Comparison of ENCODE assay signal across 24 cellular contexts in genomic region chr2:152706477-152707020, GRCh38. TPM values are rescaled to one million over a fixed set of nuclear protein-coding genes. Genes with fewer than 3 reads are reported as not detected.
DNase-seq lines count a peak whose midpoint lies in the region; ATAC-seq, FAIRE-seq and TF ChIP-seq lines count a peak whose summit lies in the region.
"Had no signal": no experiment of that assay in that cellular context is flagged by ENCODE, and none has a peak within 500 bp of the region (broad histone marks: within the 10 kb centered on the region; RNA-seq: fewer than 3 reads in every experiment).

No MANE protein-coding gene starts in this region.

- no peak overlapping the region for H3K4ac ChIP-seq in IMR-90 (ENCODE audit: low read depth, low read length)

- H3K36me3 ChIP-seq in IMR-90 (ENCODE audit: control insufficient read depth, insufficient read depth, low read length): peaks cover 15% of the 10 kb centered on the region
- H3K36me3 ChIP-seq in K562 (ENCODE audit: control insufficient read depth, insufficient read depth, low read length): peaks cover 99% of the 10 kb centered on the region
- H3K36me3 ChIP-seq in prostate gland: no peaks in the 10 kb centered on the region
- peaks cover 35 to 54% of the 10 kb centered on the region in 2 experiments for H3K36me3 ChIP-seq in SK-N-SH (replicated peaks in 1 of 2; ENCODE audit: control insufficient read depth in 1 of 2, insufficient read depth in 2 of 2, low read length in 1 of 2)
- H3K36me3 ChIP-seq: BE2C had no signal

- peaks cover 100% of the 10 kb centered on the region for H3K79me2 ChIP-seq in K562 (ENCODE audit: control insufficient read depth, insufficient read depth, low read length)
- peaks cover 100% of the 10 kb centered on the region for H3K79me2 ChIP-seq in SK-N-SH (ENCODE audit: insufficient read depth)

- no peak overlapping the region for H3K14ac ChIP-seq in IMR-90 (replicated peaks; ENCODE audit: low read depth, low read length)

- no peak overlapping the region for H2AK9ac ChIP-seq in IMR-90 (replicated peaks; ENCODE audit: low read depth, low read length, poor library complexity)

- H3K9me3 ChIP-seq in A549 (no peaks in the 10 kb centered on the region), IMR-90 (ENCODE audit: control insufficient read depth, insufficient read depth, low read length) (peaks cover 4% of the 10 kb centered on the region), K562 (replicated peaks; ENCODE audit: control insufficient read depth, insufficient read depth, low read depth, low read length) (no peaks in the 10 kb centered on the region; the same call in 1 of the 2 replicates), prostate gland (no peaks in the 10 kb centered on the region), SK-N-SH (no peaks in the 10 kb centered on the region)
- H3K9me3 ChIP-seq: BE2C had no signal

- H3K56ac ChIP-seq in IMR-90 (ENCODE audit: extremely low read depth, insufficient read depth, low read length): no peak overlapping the region

- no peaks in the 10 kb centered on the region for H3K9me2 ChIP-seq in SK-N-SH

- peaks cover 8% of the 10 kb centered on the region for H3F3A ChIP-seq in SK-N-SH (replicated peaks; ENCODE audit: insufficient read depth)

- WGBS in A549 (ENCODE audit: missing lambda C conversion rate): 93% methylated on average over 4 of the region's 4 CpGs
- no CpG with 5 or more reads among the region's 4 CpGs for WGBS in IMR-90 (ENCODE audit: extremely low coverage in 2 of 2, insufficient read length in 1 of 2), 2 experiments
- 92% methylated on average over 4 of the region's 4 CpGs for WGBS in K562 (ENCODE audit: insufficient coverage, low coverage, missing lambda C conversion rate)
- 43% methylated on average over 4 of the region's 4 CpGs for WGBS in prostate gland
- 98% methylated on average over 4 of the region's 4 CpGs for WGBS in SK-N-SH (ENCODE audit: low lambda C conversion rate)

- H2AFZ ChIP-seq in IMR-90 (replicated peaks; ENCODE audit: low read length, poor library complexity) (no peak overlapping the region), K562 (ENCODE audit: low read depth, low read length) (no peak overlapping the region), SK-N-SH (ENCODE audit: low read depth) (no peak overlapping the region)
- H2AFZ ChIP-seq: GM23248 had no signal

- no peak overlapping the region for H2BK15ac ChIP-seq in IMR-90 (ENCODE audit: low read depth, low read length)

- H3K18ac ChIP-seq in IMR-90 (ENCODE audit: low read depth, low read length): no peak overlapping the region

- no peak overlapping the region for H3K23ac ChIP-seq in IMR-90 (ENCODE audit: low read depth, low read length)

- POLR2A ChIA-PET in A549 (lab: Yijun Ruan, JAX) (no interaction called here), IMR-90 (lab: Charles Lee; ENCODE audit: unreplicated experiment) (no interaction called here), K562 (lab: Yijun Ruan, JAX) (interaction anchor here (0.8 to 1.4 kb wide), 4 partner anchors 8 to 11 kb away, joined by 3 to 4 read pairs (median 3); partner anchors contain the start of gene PRPF40A), SK-N-SH (lab: Yijun Ruan, JAX) (no interaction called here)

- H2BK5ac ChIP-seq in IMR-90 (ENCODE audit: low read depth, low read length, poor library complexity, severe bottlenecking): no peak overlapping the region

- CTCF ChIA-PET in A549 (lab: Yijun Ruan, JAX): interaction anchor here (1.7 to 2.5 kb wide), 2 partner anchors 10 to 681 kb away, joined by 3 to 14 read pairs; partner anchors contain the start of gene PRPF40A
- CTCF ChIA-PET in IMR-90 (lab: Yijun Ruan, JAX): no interaction called here
- CTCF ChIA-PET in K562 (lab: Yijun Ruan, JAX; ENCODE audit: low intra/inter-chr PET ratio): interaction anchor here (1.1 kb wide), 1 partner anchor 10 kb away, joined by 3 read pairs; no protein-coding TSS in a partner anchor
- CTCF ChIA-PET in SK-N-SH (lab: Yijun Ruan, JAX): no interaction called here

- dilution Hi-C loops in IMR-90 (cut with HindIII; ENCODE audit: low sequenced_read_pairs, unreplicated experiment): no loop called here

- no peak overlapping the region for H3K27ac ChIP-seq in A549
- no peak overlapping the region for H3K27ac ChIP-seq in IMR-90 (ENCODE audit: insufficient read depth, low read length)
- H3K27ac ChIP-seq in K562 (ENCODE audit: extremely low read depth, low read depth, low read length): no peak overlapping the region
- H3K27ac ChIP-seq in prostate gland: no peak overlapping the region
- H3K27ac ChIP-seq in SK-N-SH (ENCODE audit: low read depth in 2 of 2, low read length in 1 of 2): no peak overlapping the region
- H3K27ac ChIP-seq: GM23248, HL-60 had no signal

- peaks cover 36 to 74% of the 10 kb centered on the region in 2 experiments for H3K79me1 ChIP-seq in IMR-90 (ENCODE audit: low read depth in 1 of 2, low read length in 2 of 2)

- H4K20me1 ChIP-seq in IMR-90 (ENCODE audit: insufficient read depth, low read length): peaks cover 71% of the 10 kb centered on the region
- no peaks in the 10 kb centered on the region for H4K20me1 ChIP-seq in K562 (replicated peaks; ENCODE audit: control insufficient read depth, insufficient read depth, low read length)
- H4K20me1 ChIP-seq in SK-N-SH (ENCODE audit: insufficient read depth): peaks cover 62% of the 10 kb centered on the region

- H2BK120ac ChIP-seq in IMR-90 (ENCODE audit: low read depth, low read length): no peak overlapping the region

- H4K5ac ChIP-seq in IMR-90 (ENCODE audit: low read depth, low read length): no peak overlapping the region

- no peak for TF ChIP-seq CTCF in A549 (IDR thresholded peaks at IDR 0.05)
- TF ChIP-seq CTCF in IMR-90 (conservative IDR thresholded peaks at IDR 0.05; ENCODE audit: low read depth, low read length): no peak
- no peak for TF ChIP-seq CTCF in K562 (IDR thresholded peaks at IDR 0.05 in 2 of 3, conservative IDR thresholded peaks at IDR 0.05 in 1 of 3; ENCODE audit: insufficient read depth in 2 of 3, low read depth in 1 of 3, low read length in 3 of 3)
- no peak for TF ChIP-seq CTCF in prostate gland (IDR thresholded peaks at IDR 0.05)
- TF ChIP-seq CTCF in SK-N-SH (IDR thresholded peaks at IDR 0.05): no peak

- H3K4me3 ChIP-seq in A549 (no peak overlapping the region), IMR-90 (ENCODE audit: insufficient read depth, low read depth, low read length) (no peak overlapping the region), K562 (no peak overlapping the region), prostate gland (no peak overlapping the region), SK-N-SH (ENCODE audit: low read depth in 2 of 2, low read length in 1 of 2) (no peak overlapping the region)
- H3K4me3 ChIP-seq: GM12878, GM23248 had no signal

- H3K4me2 ChIP-seq in A549 (no peak overlapping the region), IMR-90 (ENCODE audit: low read depth, low read length) (no peak overlapping the region), K562 (ENCODE audit: insufficient read depth, low read length) (no peak overlapping the region), SK-N-SH (no peak overlapping the region)

- H3K4me1 ChIP-seq in A549: no peaks in the 10 kb centered on the region
- H3K4me1 ChIP-seq in IMR-90 (ENCODE audit: control insufficient read depth, insufficient read depth, low read length): 0 out of 2 replicates have a peak, but pooled peaks cover under 1% of the 10 kb centered on the region
- H3K4me1 ChIP-seq in K562 (replicated peaks in 1 of 2; ENCODE audit: control insufficient read depth in 2 of 2, insufficient read depth in 2 of 2, low read length in 2 of 2): no peaks in the 10 kb centered on the region
- H3K4me1 ChIP-seq in prostate gland (replicated peaks): no peaks in the 10 kb centered on the region
- no peaks in the 10 kb centered on the region for H3K4me1 ChIP-seq in SK-N-SH (ENCODE audit: control insufficient read depth in 1 of 2, insufficient read depth in 2 of 2, low read depth in 1 of 2, low read length in 1 of 2)
- H3K4me1 ChIP-seq: BE2C had no signal

- FAIRE-seq in A549 (lab: Jason Lieb, UNC): no peak
- FAIRE-seq in K562 (lab: Jason Lieb, UNC): no peak
- FAIRE-seq: GM12878, GM19239 had no signal

- H3K9me1 ChIP-seq in IMR-90 (ENCODE audit: insufficient read depth, low read length): 0 out of 2 replicates have a peak, but pooled peaks cover 2% of the 10 kb centered on the region
- no peaks in the 10 kb centered on the region for H3K9me1 ChIP-seq in K562 (ENCODE audit: control insufficient read depth, insufficient read depth, low read length)

- TF ChIP-seq EP300 in A549 (IDR thresholded peaks at IDR 0.05) (no peak), K562 (IDR thresholded peaks at IDR 0.05; ENCODE audit: low read length) (no peak), SK-N-SH (IDR thresholded peaks at IDR 0.05; ENCODE audit: borderline replicate concordance in 1 of 2, low read depth in 1 of 2, low read length in 1 of 2) (no peak)

- intact Hi-C loops in IMR-90 (cut with micrococcal nuclease) (no loop called here), K562 (cut with micrococcal nuclease) (no loop called here), prostate gland (cut with DNase I) (no loop called here)

- no peak overlapping the region for H2BK20ac ChIP-seq in IMR-90 (ENCODE audit: low read depth, low read length)

- TF ChIP-seq POLR2A in A549 (IDR thresholded peaks at IDR 0.05; ENCODE audit: low read length) (no peak), IMR-90 (IDR thresholded peaks at IDR 0.05; ENCODE audit: low read depth, low read length) (no peak), K562 (conservative IDR thresholded peaks at IDR 0.05) (no peak), prostate gland (IDR thresholded peaks at IDR 0.05) (no peak)

- H4K8ac ChIP-seq in IMR-90 (ENCODE audit: low read depth in 2 of 2, low read length in 2 of 2): no peak overlapping the region

- H3K27me3 ChIP-seq in IMR-90 (ENCODE audit: control insufficient read depth, insufficient read depth, low read length): no peaks in the 10 kb centered on the region
- no peaks in the 10 kb centered on the region for H3K27me3 ChIP-seq in K562 (ENCODE audit: control insufficient read depth in 2 of 2, insufficient read depth in 2 of 2, low read length in 2 of 2)
- no peaks in the 10 kb centered on the region for H3K27me3 ChIP-seq in prostate gland (replicated peaks; ENCODE audit: insufficient read depth)
- no peaks in the 10 kb centered on the region for H3K27me3 ChIP-seq in SK-N-SH (ENCODE audit: insufficient read depth)
- H3K27me3 ChIP-seq: BE2C had no signal

- DNase-seq in A549 (ENCODE audit: low read depth in 1 of 2, low spot score in 1 of 2) (no peak), IMR-90 (no peak), K562 (ENCODE audit: extremely low read depth in 1 of 4, low spot score in 3 of 4) (no peak), prostate gland (ENCODE audit: low spot score) (peak; percentile 28), hypothalamus (lab: John Stamatoyannopoulos, UW) (no peak), SK-N-SH (no peak), kidney tubule cell (ENCODE audit: low spot score) (no peak)
- DNase-seq: ACHN; BE2C; C1 segment of cervical spinal cord; CD4-positive, CD25-positive, alpha-beta regulatory T cell; CD8-positive, alpha-beta memory T cell; COR-L47; DMS 273 treated with DMSO at 0.1 percent for 48 hours; DMS53; DND-41; EL; GM23248; H7; HFFc6 had no signal

- ATAC-seq in A549: no peak
- no peak for ATAC-seq in IMR-90 (ENCODE audit: low read depth)
- no peak for ATAC-seq in K562
- ATAC-seq: GM12878, HCT116 had no signal

- BruUV-seq in IMR-90 (replicated peaks; lab: Mats Ljungman, UMichigan) (no TSS peak), K562 (replicated peaks; lab: Mats Ljungman, UMichigan) (no TSS peak)

- H3K9ac ChIP-seq in IMR-90 (ENCODE audit: low read depth, low read length) (no peak overlapping the region), K562 (ENCODE audit: insufficient read depth in 1 of 2, low read depth in 2 of 2, low read length in 2 of 2) (no peak overlapping the region), SK-N-SH (no peak overlapping the region)
- H3K9ac ChIP-seq: GM23248 had no signal

- H2AK5ac ChIP-seq in IMR-90 (ENCODE audit: low read depth, low read length): no peak overlapping the region

- no peak overlapping the region for H4K91ac ChIP-seq in IMR-90 (ENCODE audit: insufficient read depth, low read depth, low read length)

- in situ Hi-C loops in IMR-90 (cut with MboI; ENCODE audit: low sequenced_read_pairs): no loop called here
- in situ Hi-C loops in K562 (cut with MboI): no loop called here

- TF ChIP-seq RAD21 in A549 (conservative IDR thresholded peaks at IDR 0.05 in 1 of 2, IDR thresholded peaks at IDR 0.05 in 1 of 2): no peak
- TF ChIP-seq RAD21 in IMR-90 (IDR thresholded peaks at IDR 0.05; ENCODE audit: low read length): no peak
- no peak for TF ChIP-seq RAD21 in K562 (CRISPR knock-in tag; conservative IDR thresholded peaks at IDR 0.05 in 1 of 2, IDR thresholded peaks at IDR 0.05 in 1 of 2)
- TF ChIP-seq RAD21 in SK-N-SH (IDR thresholded peaks at IDR 0.05; ENCODE audit: low read length): no peak

RNA-seq across cellular contexts. Expression of gene PRPF40A, which starts 10.7 kb away (rescaled TPM):
- polyA plus RNA-seq in A549 (2011; rRNA removed) (184 and 186 TPM in 2 replicates), A549 (2017; fragmentation: RNase III; extraction: RNeasy Plus Mini Kit Qiagen cat#74134 plus additional on column Dnase treatment) (75.1 to 80.4 TPM (median 77.0 TPM) in 3 replicates), IMR-90 (2012; rRNA removed) (49.1 and 58.7 TPM in 2 replicates), K562 (2011; rRNA removed) (253 and 264 TPM in 2 replicates), K562 (2014; fragmentation: Illumina TruSeq; extraction: Trizol) (165 and 245 TPM in 2 replicates), K562 (2014; fragmentation: Nextera tagmentation; extraction: Ambion mirVana) (100 to 1,000 TPM; 168 to 190 TPM), K562 (2014; rRNA removed) (220 and 276 TPM in 2 replicates), SK-N-SH (2012; rRNA removed) (49.5 and 55.8 TPM in 2 replicates)
- polyA plus RNA-seq in A549 (2012; cell fraction: cytosol; rRNA removed): 73.6 and 74.5 TPM in 2 replicates
- polyA plus RNA-seq in A549 (2012; cell fraction: nucleus; rRNA removed): 77.2 and 139 TPM in 2 replicates
- 424 and 529 TPM in 2 replicates for polyA minus RNA-seq in A549 (2011; rRNA and poly(A)+ RNA removed)
- total RNA-seq in IMR-90 (2012; rRNA removed) (150 and 168 TPM in 2 replicates), K562 (2014; rRNA removed) (209 and 304 TPM in 2 replicates), K562 (2014; rRNA removed; fragmentation: Illumina TruSeq; extraction: Trizol) (266 and 313 TPM in 2 replicates), K562 (2015; rRNA removed; fragmentation: Illumina TruSeq; extraction: Trizol) (254 and 279 TPM in 2 replicates), K562 (2021) (226 and 243 TPM in 2 replicates), prostate gland (10 to 100 TPM; 82.6 to 97.9 TPM)
- 21.3 and 26.3 TPM in 2 replicates for polyA plus RNA-seq in IMR-90 (2012; cell fraction: cytosol; rRNA removed)
- 46.3 and 80.3 TPM in 2 replicates for polyA plus RNA-seq in IMR-90 (2012; cell fraction: nucleus; rRNA removed; ENCODE audit: low replicate concordance)
- total RNA-seq in K562 (2011; cell fraction: chromatin; rRNA removed; ENCODE audit: low replicate concordance): 282 and 367 TPM in 2 replicates
- 174 and 192 TPM in 2 replicates for total RNA-seq in K562 (2011; cell fraction: nucleolus; rRNA removed)
- total RNA-seq in K562 (2011; cell fraction: nucleoplasm; rRNA removed): 193 and 254 TPM in 2 replicates
- polyA plus RNA-seq in K562 (2011; cell fraction: cytosol; rRNA removed): 129 and 140 TPM in 2 replicates
- 330 and 356 TPM in 2 replicates for polyA plus RNA-seq in K562 (2011; cell fraction: nucleus; rRNA removed)
- 99.7 and 137 TPM in 2 replicates for polyA plus RNA-seq in K562 (2012)
- 497 and 561 TPM in 2 replicates for polyA minus RNA-seq in K562 (2011; rRNA and poly(A)+ RNA removed)
- 124 and 173 TPM in 2 replicates for polyA minus RNA-seq in K562 (2011; cell fraction: cytosol; rRNA and poly(A)+ RNA removed)
- 304 and 434 TPM in 2 replicates for polyA minus RNA-seq in K562 (2011; cell fraction: nucleus; rRNA and poly(A)+ RNA removed)
- 46.8 and 53.2 TPM in 2 replicates for polyA plus RNA-seq in SK-N-SH (2012; cell fraction: cytosol; rRNA removed)
- polyA plus RNA-seq in SK-N-SH (2012; cell fraction: nucleus; rRNA removed): 109 and 128 TPM in 2 replicates

RNA-seq across cellular contexts. Expression of gene ARL6IP6, which starts 11.9 kb away (rescaled TPM):
- 51.0 and 72.7 TPM in 2 replicates for polyA plus RNA-seq in A549 (2011; rRNA removed)
- polyA plus RNA-seq in A549 (2012; cell fraction: cytosol; rRNA removed): 20.3 and 22.1 TPM in 2 replicates
- 14.9 and 29.3 TPM in 2 replicates for polyA plus RNA-seq in A549 (2012; cell fraction: nucleus; rRNA removed)
- polyA plus RNA-seq in A549 (2017; fragmentation: RNase III; extraction: RNeasy Plus Mini Kit Qiagen cat#74134 plus additional on column Dnase treatment): 23.6 to 28.1 TPM (median 25.8 TPM) in 3 replicates
- 11.7 and 12.8 TPM in 2 replicates for polyA minus RNA-seq in A549 (2011; rRNA and poly(A)+ RNA removed)
- 4.1 and 11.7 TPM in 2 replicates for total RNA-seq in IMR-90 (2012; rRNA removed)
- 11.2 and 14.7 TPM in 2 replicates for polyA plus RNA-seq in IMR-90 (2012; rRNA removed)
- polyA plus RNA-seq in IMR-90 (2012; cell fraction: cytosol; rRNA removed): 7.7 and 9.5 TPM in 2 replicates
- 9.3 and 19.8 TPM in 2 replicates for polyA plus RNA-seq in IMR-90 (2012; cell fraction: nucleus; rRNA removed; ENCODE audit: low replicate concordance)
- total RNA-seq in K562 (2011; cell fraction: chromatin; rRNA removed; ENCODE audit: low replicate concordance): 37.7 and 85.6 TPM in 2 replicates
- total RNA-seq in K562 (2011; cell fraction: nucleolus; rRNA removed): 35.0 and 38.3 TPM in 2 replicates
- total RNA-seq in K562 (2011; cell fraction: nucleoplasm; rRNA removed): 49.1 and 73.5 TPM in 2 replicates
- 16.9 and 19.2 TPM in 2 replicates for total RNA-seq in K562 (2014; rRNA removed)
- 42.9 and 44.1 TPM in 2 replicates for total RNA-seq in K562 (2014; rRNA removed; fragmentation: Illumina TruSeq; extraction: Trizol)
- 33.1 and 37.2 TPM in 2 replicates for total RNA-seq in K562 (2015; rRNA removed; fragmentation: Illumina TruSeq; extraction: Trizol)
- total RNA-seq in K562 (2021): 31.5 and 33.9 TPM in 2 replicates
- polyA plus RNA-seq in K562 (2011; rRNA removed): 86.6 and 98.5 TPM in 2 replicates
- 29.3 and 122 TPM in 2 replicates for polyA plus RNA-seq in K562 (2011; cell fraction: cytosol; rRNA removed)
- 48.8 and 82.9 TPM in 2 replicates for polyA plus RNA-seq in K562 (2011; cell fraction: nucleus; rRNA removed)
- 28.9 and 43.3 TPM in 2 replicates for polyA plus RNA-seq in K562 (2012)
- 35.2 and 42.2 TPM in 2 replicates for polyA plus RNA-seq in K562 (2014; fragmentation: Illumina TruSeq; extraction: Trizol)
- 10 to 100 TPM; 27.4 to 29.6 TPM for polyA plus RNA-seq in K562 (2014; fragmentation: Nextera tagmentation; extraction: Ambion mirVana)
- polyA plus RNA-seq in K562 (2014; rRNA removed): 28.8 and 36.2 TPM in 2 replicates
- 52.4 and 62.2 TPM in 2 replicates for polyA minus RNA-seq in K562 (2011; rRNA and poly(A)+ RNA removed)
- 20.6 and 34.5 TPM in 2 replicates for polyA minus RNA-seq in K562 (2011; cell fraction: cytosol; rRNA and poly(A)+ RNA removed)
- polyA minus RNA-seq in K562 (2011; cell fraction: nucleus; rRNA and poly(A)+ RNA removed): 23.0 and 38.1 TPM in 2 replicates
- total RNA-seq in prostate gland: 10 to 100 TPM; 18.9 to 32.2 TPM
- polyA plus RNA-seq in SK-N-SH (2012; rRNA removed): 25.8 and 31.6 TPM in 2 replicates
- 33.2 and 39.0 TPM in 2 replicates for polyA plus RNA-seq in SK-N-SH (2012; cell fraction: cytosol; rRNA removed)
- 18.3 and 27.6 TPM in 2 replicates for polyA plus RNA-seq in SK-N-SH (2012; cell fraction: nucleus; rRNA removed)

Comparison
In these comparisons a context has a peak if more than half of its experiments do, and no peak if none do; other contexts are left out.
1. CTCF ChIA-PET loops: an anchor here in A549 (1.7 to 2.5 kb wide) and K562 (1.1 kb wide); none called in IMR-90 and SK-N-SH.
2. Of the 35 proteins assayed by ChIP-seq in both K562 and A549: peak only in K562: none; only in A549: none; in both: MAFK; in neither: 34.